Comparison of ENCODE assay signal across 21 cellular contexts in genomic region chr1:114344656-114345055, GRCh38.
"Had no signal": no experiment of that assay in that cellular context is flagged by ENCODE, and none has a peak within 500 bp of the region (broad histone marks: within the 10 kb centered on the region; RNA-seq: fewer than 3 reads in every experiment).

No MANE protein-coding gene starts in this region.

- H3K4me3 Mint-ChIP-seq: activated CD4-positive, alpha-beta memory T cell treated with anti-CD3 and anti-CD28 coated beads, Interleukin-2, amount 10 ng/mL, durations not matched to agents 7 days and 5 days; activated CD4-positive, alpha-beta T cell treated with anti-CD3 and anti-CD28 coated beads, Interleukin-2, amount 10 ng/mL, durations not matched to agents 24 days and 14 days; activated CD8-positive, alpha-beta memory T cell treated with anti-CD3 and anti-CD28 coated beads, Interleukin-2, amount 10 ng/mL, durations not matched to agents 7 days and 5 days; nephron progenitor cell had no signal

- H3K36me3 Mint-ChIP-seq: stimulated activated naive B cell treated with anti-CD40 and anti-IgM and Interleukin-4, amounts not matched to agents 10 μg/mL and 1 μg/mL and 100 μg/mL, for 72 hours had no signal

- H3K36me3 ChIP-seq: heart right ventricle, lower lobe of right lung, right lobe of liver, upper lobe of left lung had no signal

- FAIRE-seq: colon, small intestine had no signal

- H3K27me3 ChIP-seq: heart right ventricle, right lobe of liver, testis, upper lobe of left lung had no signal

- H3K9me3 ChIP-seq: heart right ventricle, lower lobe of right lung, right lobe of liver, testis, upper lobe of left lung had no signal

- H3K27ac Mint-ChIP-seq: activated CD4-positive, alpha-beta T cell treated with anti-CD3 and anti-CD28 coated beads, Interleukin-2, amount 10 ng/mL, durations not matched to agents 24 days and 14 days; activated CD8-positive, alpha-beta memory T cell treated with anti-CD3 and anti-CD28 coated beads, Interleukin-2, amount 10 ng/mL, durations not matched to agents 7 days and 5 days; nephron progenitor cell; stimulated activated naive B cell treated with anti-CD40 and anti-IgM and Interleukin-4, amounts not matched to agents 10 μg/mL and 1 μg/mL and 100 μg/mL, for 72 hours had no signal

- ATAC-seq: activated CD8-positive, alpha-beta memory T cell treated with anti-CD3 and anti-CD28 coated beads, Interleukin-2, amount 10 ng/mL, durations not matched to agents 7 days and 5 days; heart right ventricle; left lobe of liver; lower lobe of right lung; right lobe of liver; stimulated activated naive B cell treated with anti-CD40 and anti-IgM and Interleukin-4, amounts not matched to agents 10 μg/mL and 1 μg/mL and 100 μg/mL, for 72 hours had no signal

- DNase-seq: activated CD4-positive, alpha-beta memory T cell treated with anti-CD3 and anti-CD28 coated beads, Interleukin-2, amount 10 ng/mL, durations not matched to agents 7 days and 5 days; activated CD4-positive, alpha-beta T cell treated with anti-CD3 and anti-CD28 coated beads, Interleukin-2, amount 10 ng/mL, durations not matched to agents 24 days and 14 days; activated CD8-positive, alpha-beta memory T cell treated with anti-CD3 and anti-CD28 coated beads, Interleukin-2, amount 10 ng/mL, durations not matched to agents 7 days and 5 days; activated gamma-delta T cell; activated naive CD4-positive, alpha-beta T cell treated with anti-CD3 and anti-CD28 coated beads, Interleukin-2, amount 50 U/mL, for 16 hours; activated T-cell treated with anti-CD3 and anti-CD28 coated beads for 4 hours; aorta; heart right ventricle; lower lobe of right lung; mesendoderm; nephron progenitor cell; right lobe of liver; small intestine; stimulated activated CD4-positive, alpha-beta T cell treated with anti-CD3 and anti-CD28 coated beads, Interleukin-15, amount 100 ng/mL, for 24 hours; stimulated activated naive B cell treated with anti-CD40 and anti-IgM and Interleukin-4, amounts not matched to agents 10 μg/mL and 1 μg/mL and 100 μg/mL, for 72 hours; T1000; testis had no signal

- H3K4me3 ChIP-seq: heart right ventricle, lower lobe of right lung, right lobe of liver, testis, upper lobe of left lung had no signal

- H3K27ac ChIP-seq: right lobe of liver, testis, upper lobe of left lung had no signal

- H3K27me3 Mint-ChIP-seq: activated CD4-positive, alpha-beta memory T cell treated with anti-CD3 and anti-CD28 coated beads, Interleukin-2, amount 10 ng/mL, durations not matched to agents 7 days and 5 days; activated CD4-positive, alpha-beta T cell treated with anti-CD3 and anti-CD28 coated beads, Interleukin-2, amount 10 ng/mL, durations not matched to agents 24 days and 14 days; activated CD8-positive, alpha-beta memory T cell treated with anti-CD3 and anti-CD28 coated beads, Interleukin-2, amount 10 ng/mL, durations not matched to agents 7 days and 5 days; central memory CD8-positive, alpha-beta T cell had no signal

- H3K9me3 Mint-ChIP-seq: central memory CD8-positive, alpha-beta T cell; stimulated activated naive B cell treated with anti-CD40 and anti-IgM and Interleukin-4, amounts not matched to agents 10 μg/mL and 1 μg/mL and 100 μg/mL, for 72 hours had no signal
